In the genomic region with DNA sequence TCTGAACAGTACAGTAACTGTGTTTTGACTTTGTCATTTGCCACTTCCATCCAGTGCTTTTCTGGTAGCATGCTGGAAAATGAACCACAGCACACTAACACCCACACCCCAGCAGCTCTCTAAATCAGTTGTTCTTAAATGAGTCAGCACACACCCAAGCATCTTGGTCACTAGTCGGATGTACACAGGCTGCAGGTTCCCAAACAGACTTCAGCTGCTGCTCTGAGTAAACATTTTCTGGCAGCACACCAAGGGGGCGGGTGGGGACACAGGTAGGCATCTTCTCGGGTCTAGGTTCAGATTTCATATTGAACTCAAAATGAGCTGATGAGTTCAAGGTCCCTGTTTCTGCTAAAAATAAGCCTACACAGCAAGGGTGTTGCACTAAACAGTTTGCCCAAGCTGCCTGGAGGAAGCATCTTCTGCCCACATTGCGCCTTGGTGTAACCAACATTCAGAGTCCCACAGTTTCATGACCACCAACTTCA, we compare ENCODE assay signal across 9 cellular contexts. TPM values are rescaled to one million over a fixed set of nuclear protein-coding genes. Genes with fewer than 3 reads are reported as not detected.
DNase-seq lines count a peak whose midpoint lies in the region; ATAC-seq and TF ChIP-seq lines count a peak whose summit lies in the region.
"Had no signal": no experiment of that assay in that cellular context is flagged by ENCODE, and none has a peak within 500 bp of the region (broad histone marks: within the 10 kb centered on the region; RNA-seq: fewer than 3 reads in every experiment).

No MANE protein-coding gene starts in this region.

- in situ Hi-C loops in KBM-7 (cut with MboI; ENCODE audit: low pct_unique_long_range_greater_than_20kb, low sequenced_read_pairs) = no loop called here

- ATAC-seq in GM18505 (IDR thresholded peaks at IDR 0.05; ENCODE audit: unreplicated experiment) (peak; percentile 93), GM21786 (IDR thresholded peaks at IDR 0.05; ENCODE audit: unreplicated experiment) (peak; percentile 92), sciatic nerve (no peak)
- ATAC-seq: right cardiac atrium had no signal

- no peak for TF ChIP-seq POLR2A in GM18505 (IDR thresholded peaks at IDR 0.05; ENCODE audit: borderline replicate concordance, extremely low read depth, insufficient read depth, insufficient read length)

- DNase-seq in NCI-H1105 treated with DMSO at 0.1 percent for 48 hours (lab: John Stamatoyannopoulos, UW) = peak; percentile 47
- DNase-seq in activated gamma-delta T cell treated with anti-CD3 and anti-CD28 coated beads, Interleukin-2, amount 50 U/mL, for 16 hours (ENCODE audit: low read depth) = peak; percentile 44
- DNase-seq in stimulated activated CD8-positive, alpha-beta memory T cell treated with anti-CD3 and anti-CD28 coated beads, Interleukin-7, amount 100 ng/mL, for 24 hours (ENCODE audit: low read depth) = peak; percentile 26
- DNase-seq in KBM-7 = no peak
- DNase-seq in sciatic nerve (ENCODE audit: low spot score) = no peak
- DNase-seq in HCEC 1CT = no peak

- intact Hi-C loops in sciatic nerve (cut with DNase I) = no loop called here

RNA-seq across cellular contexts. Expression of a gene that starts 39.8 kb away (rescaled TPM):
- 0.40 TPM for total RNA-seq in sciatic nerve
- total RNA-seq: right cardiac atrium had no signal

Comparison
In these comparisons a context has a peak if more than half of its experiments do, and no peak if none do; other contexts are left out.
1. DNase-seq: peak in NCI-H1105 treated with DMSO at 0.1 percent for 48 hours (single experiment), activated gamma-delta T cell treated with anti-CD3 and anti-CD28 coated beads, Interleukin-2, amount 50 U/mL, for 16 hours (single experiment) and stimulated activated CD8-positive, alpha-beta memory T cell treated with anti-CD3 and anti-CD28 coated beads, Interleukin-7, amount 100 ng/mL, for 24 hours (single experiment); none in KBM-7 (single experiment), sciatic nerve (single experiment) and HCEC 1CT (single experiment).